ENCODE assay signal across 9 cellular contexts in genomic region chr3:33883538-33884203, GRCh38.
DNase-seq lines count a peak whose midpoint lies in the region; ATAC-seq, FAIRE-seq and TF ChIP-seq lines count a peak whose summit lies in the region.
"Had no signal": no experiment of that assay in that cellular context is flagged by ENCODE, and none has a peak within 500 bp of the region (broad histone marks: within the 10 kb centered on the region; RNA-seq: fewer than 3 reads in every experiment).

No MANE protein-coding gene starts in this region.

- no peak for TF ChIP-seq POLR2A in GM12892 (IDR thresholded peaks at IDR 0.05; ENCODE audit: low read depth, low read length)

- H3K4me1 ChIP-seq in left ventricle myocardium inferior = peaks cover 10% of the 10 kb centered on the region

- DNase-seq in Ammon's horn (ENCODE audit: low spot score) = peak; percentile 36
- DNase-seq in GM12892 (ENCODE audit: insufficient read length) = no peak
- DNase-seq in NCI-H1092 treated with DMSO at 0.1 percent for 48 hours (lab: John Stamatoyannopoulos, UW) = peak; percentile 12
- no peak for DNase-seq in activated T-cell treated with anti-CD3 and anti-CD28 coated beads, Interleukin-2, amount 50 U/mL, for 4 hours
- no peak for DNase-seq in left ventricle myocardium inferior
- no peak for DNase-seq in sciatic nerve (ENCODE audit: low spot score)
- no peak for DNase-seq in NCI-H226
- DNase-seq in NCI-H1105 (lab: John Stamatoyannopoulos, UW) = no peak

- H3K4me3 Mint-ChIP-seq in activated T-cell treated with anti-CD3 and anti-CD28 coated beads, Interleukin-2, amount 50 U/mL, for 4 hours = peak overlapping the region; percentile 5

- H3K36me3 ChIP-seq in left ventricle myocardium inferior = no peaks in the 10 kb centered on the region

- H3K4me1 Mint-ChIP-seq in activated T-cell treated with anti-CD3 and anti-CD28 coated beads, Interleukin-2, amount 50 U/mL, for 4 hours (ENCODE audit: low read depth) = peaks cover 3% of the 10 kb centered on the region

- H3K27ac ChIP-seq in left ventricle myocardium inferior (replicated peaks) = no peak overlapping the region
- H3K27ac ChIP-seq: skin epidermis had no signal

- peak; percentile 90 for TF ChIP-seq CTCF in left ventricle myocardium inferior (IDR thresholded peaks at IDR 0.05; ENCODE audit: borderline replicate concordance)

- no peaks in the 10 kb centered on the region for H3K9me3 ChIP-seq in left ventricle myocardium inferior (replicated peaks)

- H3K36me3 Mint-ChIP-seq in activated T-cell treated with anti-CD3 and anti-CD28 coated beads, Interleukin-2, amount 50 U/mL, for 4 hours (ENCODE audit: insufficient read depth) = no peaks in the 10 kb centered on the region

- no peaks in the 10 kb centered on the region for H3K9me3 Mint-ChIP-seq in activated T-cell treated with anti-CD3 and anti-CD28 coated beads, Interleukin-2, amount 50 U/mL, for 4 hours

- H3K4me3 ChIP-seq in left ventricle myocardium inferior = peak overlapping the region; percentile 46
- H3K4me3 ChIP-seq: skin epidermis had no signal

- ATAC-seq in activated T-cell treated with anti-CD3 and anti-CD28 coated beads, Interleukin-2, amount 50 U/mL, for 4 hours = peak; percentile 41 to 53
- peak; percentile 52 for ATAC-seq in sciatic nerve

- no peaks in the 10 kb centered on the region for H3K27me3 ChIP-seq in left ventricle myocardium inferior (ENCODE audit: low read depth)

- FAIRE-seq in GM12892 (lab: Jason Lieb, UNC) = peak; percentile 30

- H3K27me3 Mint-ChIP-seq in activated T-cell treated with anti-CD3 and anti-CD28 coated beads, Interleukin-2, amount 50 U/mL, for 4 hours (ENCODE audit: low read depth) = peaks cover 3% of the 10 kb centered on the region

- intact Hi-C loops in left ventricle myocardium inferior (cut with micrococcal nuclease) = loop anchor here (10.0 kb wide), 1 partner anchor 801 kb away; no protein-coding TSS in a partner anchor
- intact Hi-C loops in sciatic nerve (cut with DNase I) = no loop called here

Comparison
In these comparisons a context has a peak if more than half of its experiments do, and no peak if none do; other contexts are left out.
1. DNase-seq: peak in Ammon's horn (single experiment) and NCI-H1092 treated with DMSO at 0.1 percent for 48 hours (single experiment); none in GM12892 (single experiment), activated T-cell treated with anti-CD3 and anti-CD28 coated beads, Interleukin-2, amount 50 U/mL, for 4 hours (single experiment), left ventricle myocardium inferior (single experiment), sciatic nerve (single experiment), NCI-H226 (single experiment) and NCI-H1105 (single experiment).